In genomic region chr7:55526770-55527169, GRCh38 we compare ENCODE assay signal across 8 cellular contexts. TPM values are rescaled to one million over a fixed set of nuclear protein-coding genes. Genes with fewer than 3 reads are reported as not detected.
DNase-seq lines count a peak whose midpoint lies in the region; ATAC-seq, FAIRE-seq and TF ChIP-seq lines count a peak whose summit lies in the region.

No MANE protein-coding gene starts in this region.

- no peak overlapping the region for H4K91ac ChIP-seq in H1 (replicated peaks; ENCODE audit: insufficient read length, low read length)

- no peak overlapping the region for H3K27ac ChIP-seq in H1 (ENCODE audit: low read depth, low read length)
- no peak overlapping the region for H3K27ac ChIP-seq in hepatocyte

- H3K23me2 ChIP-seq in H1 (ENCODE audit: low read depth, low read length), result no peaks in the 10 kb centered on the region

- no peak overlapping the region for H3K4ac ChIP-seq in H1 (replicated peaks; ENCODE audit: insufficient read length, low read depth, low read length)

- no peak overlapping the region for H3K9ac ChIP-seq in H1 (replicated peaks in 1 of 4; ENCODE audit: extremely low read depth in 1 of 4, low read depth in 3 of 4, low read length in 3 of 4)

- no peak overlapping the region for H3K18ac ChIP-seq in H1 (ENCODE audit: extremely low read depth, low read length)

- no peak for TF ChIP-seq EP300 in H1 (IDR thresholded peaks at IDR 0.05; ENCODE audit: borderline replicate concordance in 1 of 2, low read depth in 2 of 2, low read length in 2 of 2)

- TF ChIP-seq RAD21 in H1 (IDR thresholded peaks at IDR 0.05 in 1 of 2, conservative IDR thresholded peaks at IDR 0.05 in 1 of 2; ENCODE audit: low read depth in 2 of 2, low read length in 2 of 2), result no peak

- no peaks in the 10 kb centered on the region for H3K9me3 ChIP-seq in H1 (ENCODE audit: insufficient read depth in 2 of 2, low read depth in 1 of 2, low read length in 1 of 2)
- H3K9me3 ChIP-seq in hepatocyte (ENCODE audit: low read depth), result no peaks in the 10 kb centered on the region

- H3K4me3 ChIP-seq in H1 (ENCODE audit: extremely low read depth in 1 of 4, insufficient read depth in 2 of 4, low read depth in 3 of 4, low read length in 4 of 4), result no peak overlapping the region
- no peak overlapping the region for H3K4me3 ChIP-seq in hepatocyte

- H2BK12ac ChIP-seq in H1 (ENCODE audit: low read depth, low read length), result no peak overlapping the region

- no peak overlapping the region for H2BK15ac ChIP-seq in H1 (ENCODE audit: low read length)

- peak; percentile 42 for FAIRE-seq in H1 (lab: Jason Lieb, UNC)

- no peaks in the 10 kb centered on the region for H3K9me2 ChIP-seq in hepatocyte (replicated peaks; ENCODE audit: insufficient read depth)

- H4K8ac ChIP-seq in H1 (ENCODE audit: extremely low read depth, insufficient read depth, low read length), result no peak overlapping the region

- TF ChIP-seq CTCF in H1 (IDR thresholded peaks at IDR 0.05; ENCODE audit: control extremely low read depth in 1 of 3, insufficient read depth in 1 of 3, low read depth in 1 of 3, low read length in 3 of 3) (no peak), hepatocyte (IDR thresholded peaks at IDR 0.05; ENCODE audit: poor library complexity) (no peak)

- no peak overlapping the region for H4K5ac ChIP-seq in H1 (ENCODE audit: insufficient read length, low read depth, low read length)

- H3K4me1 ChIP-seq in H1 (replicated peaks in 1 of 4; ENCODE audit: control insufficient read depth in 3 of 4, insufficient read depth in 4 of 4, low read length in 3 of 4), result peaks cover 3 to 22% (median 11%) of the 10 kb centered on the region in 4 experiments
- no peaks in the 10 kb centered on the region for H3K4me1 ChIP-seq in hepatocyte (ENCODE audit: insufficient read depth)

- no peak overlapping the region for H2BK120ac ChIP-seq in H1 (replicated peaks; ENCODE audit: low read depth, low read length)

- no peak for TF ChIP-seq POLR2A in H1 (IDR thresholded peaks at IDR 0.05; ENCODE audit: control extremely low read depth in 1 of 2, low read depth in 2 of 2, low read length in 2 of 2)

- H3K79me2 ChIP-seq in H1 (ENCODE audit: control insufficient read depth in 1 of 2, insufficient read depth in 2 of 2, low read length in 2 of 2), result peaks cover 0 to 77% of the 10 kb centered on the region in 2 experiments; a peak in 2 of 4 replicates
- H3K79me2 ChIP-seq in hepatocyte, result no peaks in the 10 kb centered on the region

- POLR2A ChIA-PET in H1 (lab: Charles Lee; ENCODE audit: partially characterized antibody), result no interaction called here

- 84% methylated on average over 5 of the region's 5 CpGs; no CpG with 5 or more reads in 1 of the 2 experiments for WGBS in H1 (ENCODE audit: extremely low coverage in 1 of 2, insufficient coverage in 1 of 2, insufficient read length in 1 of 2, insufficient replicate concordance in 2 of 2, low coverage in 1 of 2, low lambda C conversion rate in 2 of 2, missing lambda C conversion rate in 1 of 2), 2 experiments
- WGBS in hepatocyte (ENCODE audit: low lambda C conversion rate, missing lambda C conversion rate), result 72% methylated on average over 5 of the region's 5 CpGs

- H3K27me3 ChIP-seq in H1 (replicated peaks in 1 of 4; ENCODE audit: control insufficient read depth in 3 of 4, extremely low read depth in 1 of 4, insufficient read depth in 3 of 4, low read length in 3 of 4) (no peaks in the 10 kb centered on the region), hepatocyte (no peaks in the 10 kb centered on the region)

- DNase-seq in Ammon's horn (ENCODE audit: low spot score) (peak; percentile 87), NCI-H1092 (lab: John Stamatoyannopoulos, UW) (peak; percentile 92), H1 (ENCODE audit: low read depth in 1 of 2, low spot score in 2 of 2) (no peak), AG20443 (ENCODE audit: low spot score) (no peak), NCI-H2029 (lab: John Stamatoyannopoulos, UW) (no peak), hepatocyte (ENCODE audit: low spot score) (no peak)
- DNase-seq in stimulated activated CD8-positive, alpha-beta memory T cell treated with anti-CD3 and anti-CD28 coated beads, Interleukin-4, amount 100 ng/mL, for 48 hours, result no peak

- H2AFZ ChIP-seq in H1 (ENCODE audit: low read length) (no peak overlapping the region), hepatocyte (no peak overlapping the region)

- peaks cover 9% of the 10 kb centered on the region for H3K79me1 ChIP-seq in H1 (ENCODE audit: low read depth, low read length)

- H2BK20ac ChIP-seq in H1 (ENCODE audit: low read length), result no peak overlapping the region

- H3K14ac ChIP-seq in H1 (ENCODE audit: insufficient read length), result no peak overlapping the region

- peaks cover 21 to 22% of the 10 kb centered on the region in 2 experiments for H4K20me1 ChIP-seq in H1 (replicated peaks in 1 of 2; ENCODE audit: control insufficient read depth in 1 of 2, insufficient read depth in 2 of 2, low read length in 2 of 2)
- no peaks in the 10 kb centered on the region for H4K20me1 ChIP-seq in hepatocyte (ENCODE audit: insufficient read depth, poor library complexity, severe bottlenecking)

- ATAC-seq in GM21528 (IDR thresholded peaks at IDR 0.05; ENCODE audit: low FRiP score, unreplicated experiment), result peak; percentile 50

- H3K4me2 ChIP-seq in H1 (ENCODE audit: insufficient read depth in 1 of 2, low read depth in 2 of 2, low read length in 2 of 2) (no peak overlapping the region), hepatocyte (no peak overlapping the region)

- no peaks in the 10 kb centered on the region for H3K36me3 ChIP-seq in H1 (ENCODE audit: control insufficient read depth in 2 of 4, insufficient read depth in 4 of 4, low read length in 3 of 4)
- no peaks in the 10 kb centered on the region for H3K36me3 ChIP-seq in hepatocyte (replicated peaks; ENCODE audit: insufficient read depth, low read depth)

- CTCF ChIA-PET in H1 (lab: Charles Lee; ENCODE audit: partially characterized antibody), result no interaction called here

- no peak overlapping the region for H3K56ac ChIP-seq in H1 (replicated peaks; ENCODE audit: insufficient read length, low read depth, low read length)

- H2BK5ac ChIP-seq in H1 (ENCODE audit: low read depth, low read length), result no peak overlapping the region

- no peak overlapping the region for H2AK5ac ChIP-seq in H1 (ENCODE audit: low read depth, low read length)

- no peak overlapping the region for H3K23ac ChIP-seq in H1 (ENCODE audit: insufficient read length)

TF ChIP-seq in H1, 55 proteins besides CTCF, POLR2A, EP300 and RAD21 (continues in another document):
- TF ChIP-seq NANOG (IDR thresholded peaks at IDR 0.05; ENCODE audit: insufficient read depth, low read depth, low read length, poor library complexity, severe bottlenecking) (peak; percentile 7), KDM4A (IDR thresholded peaks at IDR 0.05; ENCODE audit: low read depth, low read length, severe bottlenecking) (no peak), SUZ12 (IDR thresholded peaks at IDR 0.05; ENCODE audit: low read length) (no peak), POU5F1 (IDR thresholded peaks at IDR 0.05; ENCODE audit: low read depth, low read length) (no peak), SP1 (IDR thresholded peaks at IDR 0.05; ENCODE audit: low read depth, low read length) (no peak), TCF12 (IDR thresholded peaks at IDR 0.05; ENCODE audit: low read depth, low read length) (no peak), CTBP2 (IDR thresholded peaks at IDR 0.05; ENCODE audit: borderline replicate concordance, insufficient read depth, insufficient read length, low read length) (no peak), RBBP5 (IDR thresholded peaks at IDR 0.05; ENCODE audit: borderline replicate concordance, low read depth, low read length) (no peak), USF2 (IDR thresholded peaks at IDR 0.05; ENCODE audit: low read length) (no peak)

RNA-seq across cellular contexts. Expression of gene VOPP1, which starts 45.5 kb away (rescaled TPM):
- total RNA-seq in H1 (2021; fragmentation: NEBNext Ultra II Directional; extraction: Animal tissue kit (Norgen Biotek cat#: 25700)), result 82.7 and 83.0 TPM in 2 replicates
- polyA plus RNA-seq in H1 (2011; rRNA removed), result 44.7 and 58.8 TPM in 2 replicates
- 44.9 TPM for polyA plus RNA-seq in H1 (2011; cell fraction: cytosol; rRNA removed)
- polyA plus RNA-seq in H1 (2011; cell fraction: nucleus; rRNA removed), result 53.3 TPM
- 59.8 to 62.7 TPM (median 62.1 TPM) in 4 replicates for polyA plus RNA-seq in H1 (2012, experiment 1 of 2)
- 74.8 TPM for polyA plus RNA-seq in H1 (2012, experiment 2 of 2)
- polyA plus RNA-seq in H1 (2013, experiment 1 of 2), result 47.6 TPM
- polyA plus RNA-seq in H1 (2013, experiment 2 of 2), result 51.6 TPM
- 76.2 and 81.0 TPM in 2 replicates for polyA minus RNA-seq in H1 (2011; rRNA and poly(A)+ RNA removed)
- 51.9 TPM for polyA minus RNA-seq in H1 (2011; cell fraction: cytosol; rRNA and poly(A)+ RNA removed)
- 53.8 TPM for polyA minus RNA-seq in H1 (2011; cell fraction: nucleus; rRNA and poly(A)+ RNA removed)
- 20.0 and 25.3 TPM in 2 replicates for total RNA-seq in hepatocyte
- 6.5 and 11.8 TPM in 2 replicates for polyA plus RNA-seq in hepatocyte

Comparison
In these comparisons a context has a peak if more than half of its experiments do, and no peak if none do; other contexts are left out.
1. DNase-seq: peak in Ammon's horn (single experiment) and NCI-H1092 (single experiment); none in H1 (0 of 2), AG20443 (single experiment), stimulated activated CD8-positive, alpha-beta memory T cell treated with anti-CD3 and anti-CD28 coated beads, Interleukin-4, amount 100 ng/mL, for 48 hours (single experiment), NCI-H2029 (single experiment) and hepatocyte (single experiment).